ENCODE assay signal across 32 cellular contexts in genomic region chr3:135641771-135642170, GRCh38.
"Had no signal": no experiment of that assay in that cellular context is flagged by ENCODE, and none has a peak within 500 bp of the region (broad histone marks: within the 10 kb centered on the region; RNA-seq: fewer than 3 reads in every experiment).

No MANE protein-coding gene starts in this region.

- H3K27ac Mint-ChIP-seq: activated B cell treated with CpG ODN at 0.5 μM for 24 hours; activated CD8-positive, alpha-beta T cell treated with anti-CD3 and anti-CD28 coated beads for 36 hours; activated naive CD8-positive, alpha-beta T cell; activated T-helper 17 cell treated with anti-CD3 and anti-CD28 coated beads, Interleukin-2, amount 50 U/mL, for 72 hours; dendritic cell treated with granulocyte-macrophage colony-stimulating factor and Interleukin-4, amounts not matched to agents 40 ng/mL and 50 ng/mL, for 4 days; endodermal cell; T-helper 17 cell; T-helper 2 cell treated with Interferon-gamma antibody and Interleukin-4, amounts not matched to agents 5 μg/mL and 100 μg/mL, for 36 hours had no signal

- H3K27me3 ChIP-seq: brain microvascular endothelial cell, esophagus squamous epithelium, gastroesophageal sphincter, heart right ventricle had no signal

- H3K27me3 Mint-ChIP-seq: activated B cell treated with CpG ODN at 0.5 μM for 24 hours; activated CD8-positive, alpha-beta T cell treated with anti-CD3 and anti-CD28 coated beads for 36 hours; activated T-helper 17 cell treated with anti-CD3 and anti-CD28 coated beads, Interleukin-2, amount 50 U/mL, for 72 hours; central memory CD8-positive, alpha-beta T cell; dendritic cell treated with granulocyte-macrophage colony-stimulating factor and Interleukin-4, amounts not matched to agents 40 ng/mL and 50 ng/mL, for 4 days; T-helper 17 cell had no signal

- H3K4me3 ChIP-seq: coronary artery, dorsolateral prefrontal cortex, esophagus squamous epithelium, gastroesophageal sphincter, heart right ventricle had no signal

- H3K9me3 Mint-ChIP-seq: activated CD8-positive, alpha-beta T cell treated with anti-CD3 and anti-CD28 coated beads for 36 hours; central memory CD8-positive, alpha-beta T cell; T-helper 2 cell treated with Interferon-gamma antibody and Interleukin-4, amounts not matched to agents 5 μg/mL and 100 μg/mL, for 36 hours had no signal

- H3K4me1 ChIP-seq: esophagus squamous epithelium, gastroesophageal sphincter, heart right ventricle had no signal

- FAIRE-seq: astrocyte, bronchial epithelial cell had no signal

- H3K36me3 ChIP-seq: brain microvascular endothelial cell, esophagus squamous epithelium, gastroesophageal sphincter, heart right ventricle, WERI-Rb-1 had no signal

- DNase-seq: activated B cell treated with CpG ODN at 0.5 μM for 24 hours; activated CD4-positive, alpha-beta T cell treated with anti-CD3 and anti-CD28 coated beads for 48 hours; activated CD4-positive, alpha-beta T cell treated with anti-CD3 and anti-CD28 coated beads, Interleukin-2, amount 50 U/mL, for 1 hour; activated CD4-positive, alpha-beta T cell treated with anti-CD3 and anti-CD28 coated beads, Interleukin-2, amount 50 U/mL, for 48 hours; activated CD8-positive, alpha-beta memory T cell treated with anti-CD3 and anti-CD28 coated beads for 24 hours; activated CD8-positive, alpha-beta T cell treated with anti-CD3 and anti-CD28 coated beads for 36 hours; activated effector memory CD4-positive, alpha-beta T cell treated with Interleukin-2 at 50 U/mL for 16 hours; activated gamma-delta T cell treated with Interleukin-2 at 50 U/mL for 16 hours; activated naive CD4-positive, alpha-beta T cell treated with anti-CD3 and anti-CD28 coated beads, Interleukin-2, amount 50 U/mL, for 16 hours; activated naive CD4-positive, alpha-beta T cell treated with Interleukin-2 at 50 U/mL for 16 hours; activated T-cell treated with anti-CD3 and anti-CD28 coated beads, Interleukin-2, amount 50 U/mL, for 4 hours; amniotic stem cell; anterior cingulate cortex; brain microvascular endothelial cell; dorsolateral prefrontal cortex; effector memory CD4-positive, alpha-beta T cell; endodermal cell; esophagus squamous epithelium; foreskin melanocyte; heart right ventricle; T-helper 17 cell; T1000; WERI-Rb-1 had no signal

- H3K27ac ChIP-seq: brain microvascular endothelial cell, coronary artery, dorsolateral prefrontal cortex, esophagus squamous epithelium, gastroesophageal sphincter, heart right ventricle, WERI-Rb-1 had no signal

- H3K4me3 Mint-ChIP-seq: activated B cell treated with CpG ODN at 0.5 μM for 24 hours; activated CD8-positive, alpha-beta T cell treated with anti-CD3 and anti-CD28 coated beads for 36 hours; activated naive CD8-positive, alpha-beta T cell; activated T-cell treated with anti-CD3 and anti-CD28 coated beads, Interleukin-2, amount 50 U/mL, for 4 hours; activated T-helper 17 cell treated with anti-CD3 and anti-CD28 coated beads, Interleukin-2, amount 50 U/mL, for 72 hours; central memory CD8-positive, alpha-beta T cell; dendritic cell treated with granulocyte-macrophage colony-stimulating factor and Interleukin-4, amounts not matched to agents 40 ng/mL and 50 ng/mL, for 4 days; endodermal cell; T-helper 17 cell; T-helper 2 cell treated with Interferon-gamma antibody and Interleukin-4, amounts not matched to agents 5 μg/mL and 100 μg/mL, for 36 hours had no signal

- H3K9me3 ChIP-seq: esophagus squamous epithelium had no signal

- H3K4me1 Mint-ChIP-seq: activated B cell treated with CpG ODN at 0.5 μM for 24 hours; activated T-helper 17 cell treated with anti-CD3 and anti-CD28 coated beads, Interleukin-2, amount 50 U/mL, for 72 hours; central memory CD8-positive, alpha-beta T cell; endodermal cell; T-helper 17 cell had no signal

- H3K36me3 Mint-ChIP-seq: activated naive CD8-positive, alpha-beta T cell had no signal
